18 cellular contexts compared by ENCODE assay signal in genomic region chr10:72879245-72879644, GRCh38. TPM values are rescaled to one million over a fixed set of nuclear protein-coding genes. Genes with fewer than 3 reads are reported as not detected.
A peak's percentile ranks its signal among the peaks of the same experiment; 100 is the strongest.
DNase-seq lines count a peak whose midpoint lies in the region; ATAC-seq and TF ChIP-seq lines count a peak whose summit lies in the region.
"Had no signal": no experiment of that assay in that cellular context is flagged by ENCODE, and none has a peak within 500 bp of the region (broad histone marks: within the 10 kb centered on the region; RNA-seq: fewer than 3 reads in every experiment).

No MANE protein-coding gene starts in this region.

- H3K27me3 ChIP-seq in Peyer's patch: no peaks in the 10 kb centered on the region
- H3K27me3 ChIP-seq: BLaER1 treated with 17β-estradiol and CSF1 and Interleukin-3, amounts not matched to agents 10 nM and 100 nM had no signal

- no peaks in the 10 kb centered on the region for H3K27me3 Mint-ChIP-seq in WTC11 (ENCODE audit: low read depth)
- H3K27me3 Mint-ChIP-seq in endothelial cell (ENCODE audit: unreplicated experiment): no peaks in the 10 kb centered on the region
- H3K27me3 Mint-ChIP-seq: B cell; CD4-positive, alpha-beta T cell had no signal

- ATAC-seq in WTC11: no peak
- ATAC-seq: CD8-positive, alpha-beta T cell had no signal

- no peak overlapping the region for H3K27ac Mint-ChIP-seq in WTC11
- H3K27ac Mint-ChIP-seq in endothelial cell (ENCODE audit: unreplicated experiment): no peak overlapping the region
- H3K27ac Mint-ChIP-seq: B cell; CD4-positive, alpha-beta T cell; CD8-positive, alpha-beta T cell had no signal

- H3K4me1 Mint-ChIP-seq in WTC11 (peaks cover 8% of the 10 kb centered on the region), endothelial cell (ENCODE audit: unreplicated experiment) (no peaks in the 10 kb centered on the region)

- H3K4me1 ChIP-seq in Peyer's patch: no peaks in the 10 kb centered on the region
- H3K4me1 ChIP-seq: Caco-2 had no signal

- H3K9me3 Mint-ChIP-seq in WTC11 (peaks cover 44% of the 10 kb centered on the region), endothelial cell (ENCODE audit: unreplicated experiment) (no peaks in the 10 kb centered on the region)

- CTCF ChIA-PET in WTC11 (lab: Charles Lee): no interaction called here

- no peak for TF ChIP-seq POLR2A in Peyer's patch (IDR thresholded peaks at IDR 0.05)

- H3K36me3 Mint-ChIP-seq in WTC11: peaks cover 63% of the 10 kb centered on the region
- peaks cover 39% of the 10 kb centered on the region for H3K36me3 Mint-ChIP-seq in endothelial cell (ENCODE audit: low read depth, unreplicated experiment)

- peaks cover 0 to 26% (median 0%) of the 10 kb centered on the region in 3 donors for H3K36me3 ChIP-seq in Peyer's patch

- H3K9me3 ChIP-seq in Peyer's patch: no peaks in the 10 kb centered on the region

- DNase-seq in OCI-M1 (lab: John Stamatoyannopoulos, UW) (peak; percentile 22), WTC11 (ENCODE audit: low spot score) (no peak), endothelial cell (ENCODE audit: low spot score) (no peak), AG20443 (ENCODE audit: low spot score) (no peak), Peyer's patch (no peak)
- DNase-seq: 8988T; ACHN; AML-193; Caco-2; Calu3; CD4-positive, alpha-beta T cell; CD8-positive, alpha-beta T cell; DMS79 treated with DMSO at 0.1 percent for 48 hours; GF-D8 had no signal

- no peak overlapping the region for H3K4me3 Mint-ChIP-seq in WTC11
- peak overlapping the region; percentile 63 for H3K4me3 Mint-ChIP-seq in endothelial cell (ENCODE audit: unreplicated experiment)
- H3K4me3 Mint-ChIP-seq: B cell; CD4-positive, alpha-beta T cell; CD8-positive, alpha-beta T cell had no signal

- TF ChIP-seq CTCF in WTC11 (IDR thresholded peaks at IDR 0.05) (no peak), endothelial cell (IDR thresholded peaks at IDR 0.05; ENCODE audit: unreplicated experiment) (no peak), Peyer's patch (IDR thresholded peaks at IDR 0.05) (no peak)

- POLR2A ChIA-PET in WTC11 (lab: Charles Lee): no interaction called here

- no peak overlapping the region for H3K4me3 ChIP-seq in Peyer's patch
- H3K4me3 ChIP-seq: BLaER1 treated with 17β-estradiol and CSF1 and Interleukin-3, amounts not matched to agents 10 nM and 100 nM had no signal

- H3K27ac ChIP-seq in Peyer's patch: no peak overlapping the region
- H3K27ac ChIP-seq: BLaER1 treated with 17β-estradiol and CSF1 and Interleukin-3, amounts not matched to agents 10 nM and 100 nM; C4-2B had no signal

TF ChIP-seq in WTC11, 78 proteins besides CTCF, POLR2A, EP300 and RAD21:
- TF ChIP-seq, protein P1, sequence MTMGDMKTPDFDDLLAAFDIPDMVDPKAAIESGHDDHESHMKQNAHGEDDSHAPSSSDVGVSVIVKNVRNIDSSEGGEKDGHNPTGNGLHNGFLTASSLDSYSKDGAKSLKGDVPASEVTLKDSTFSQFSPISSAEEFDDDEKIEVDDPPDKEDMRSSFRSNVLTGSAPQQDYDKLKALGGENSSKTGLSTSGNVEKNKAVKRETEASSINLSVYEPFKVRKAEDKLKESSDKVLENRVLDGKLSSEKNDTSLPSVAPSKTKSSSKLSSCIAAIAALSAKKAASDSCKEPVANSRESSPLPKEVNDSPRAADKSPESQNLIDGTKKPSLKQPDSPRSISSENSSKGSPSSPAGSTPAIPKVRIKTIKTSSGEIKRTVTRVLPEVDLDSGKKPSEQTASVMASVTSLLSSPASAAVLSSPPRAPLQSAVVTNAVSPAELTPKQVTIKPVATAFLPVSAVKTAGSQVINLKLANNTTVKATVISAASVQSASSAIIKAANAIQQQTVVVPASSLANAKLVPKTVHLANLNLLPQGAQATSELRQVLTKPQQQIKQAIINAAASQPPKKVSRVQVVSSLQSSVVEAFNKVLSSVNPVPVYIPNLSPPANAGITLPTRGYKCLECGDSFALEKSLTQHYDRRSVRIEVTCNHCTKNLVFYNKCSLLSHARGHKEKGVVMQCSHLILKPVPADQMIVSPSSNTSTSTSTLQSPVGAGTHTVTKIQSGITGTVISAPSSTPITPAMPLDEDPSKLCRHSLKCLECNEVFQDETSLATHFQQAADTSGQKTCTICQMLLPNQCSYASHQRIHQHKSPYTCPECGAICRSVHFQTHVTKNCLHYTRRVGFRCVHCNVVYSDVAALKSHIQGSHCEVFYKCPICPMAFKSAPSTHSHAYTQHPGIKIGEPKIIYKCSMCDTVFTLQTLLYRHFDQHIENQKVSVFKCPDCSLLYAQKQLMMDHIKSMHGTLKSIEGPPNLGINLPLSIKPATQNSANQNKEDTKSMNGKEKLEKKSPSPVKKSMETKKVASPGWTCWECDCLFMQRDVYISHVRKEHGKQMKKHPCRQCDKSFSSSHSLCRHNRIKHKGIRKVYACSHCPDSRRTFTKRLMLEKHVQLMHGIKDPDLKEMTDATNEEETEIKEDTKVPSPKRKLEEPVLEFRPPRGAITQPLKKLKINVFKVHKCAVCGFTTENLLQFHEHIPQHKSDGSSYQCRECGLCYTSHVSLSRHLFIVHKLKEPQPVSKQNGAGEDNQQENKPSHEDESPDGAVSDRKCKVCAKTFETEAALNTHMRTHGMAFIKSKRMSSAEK (CRISPR knock-in tag; IDR thresholded peaks at IDR 0.05; ENCODE audit: borderline replicate concordance): no peak
- peak; percentile 81; the same call in 1 of the 2 replicates for TF ChIP-seq ZNF317 (CRISPR knock-in tag; IDR thresholded peaks at IDR 0.05; ENCODE audit: borderline replicate concordance, low read depth)
TF ChIP-seq in WTC11: peak in this region for 1.

RNA-seq across cellular contexts. Expression of gene OIT3, which starts 14.3 kb away (rescaled TPM):
- total RNA-seq in WTC11 (2021): not detected in 3 replicates
- 5.5 TPM for total RNA-seq in endothelial cell (ENCODE audit: unreplicated experiment)
- under 1 TPM in 2 of 4 donors, not detected in 2; 0.40 to 0.76 TPM for total RNA-seq in Peyer's patch
- total RNA-seq: A673; B cell; Caco-2; CD4-positive, alpha-beta T cell; CD8-positive, alpha-beta T cell had no signal
